23 cellular contexts compared by ENCODE assay signal in the genomic region with DNA sequence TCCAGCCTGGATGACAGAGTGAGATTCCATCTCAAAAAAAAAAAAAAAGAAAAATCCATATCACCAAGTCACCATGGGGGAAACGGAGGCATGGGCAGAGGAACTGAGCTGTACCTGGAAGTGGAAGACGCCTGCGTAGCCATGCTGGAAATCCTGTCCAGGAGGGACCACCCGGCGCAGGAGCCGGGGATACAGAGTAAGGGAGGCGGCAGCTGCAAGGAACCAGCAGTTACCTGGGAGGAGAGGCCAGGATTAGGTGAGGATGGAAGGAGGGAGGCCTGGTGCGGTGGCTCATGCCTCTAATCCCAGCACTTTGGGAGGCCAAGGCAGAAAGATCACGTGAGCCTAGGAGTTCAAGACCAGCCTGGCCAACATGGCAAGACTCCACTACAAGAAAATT. TPM values are rescaled to one million over a fixed set of nuclear protein-coding genes. Genes with fewer than 3 reads are reported as not detected.
DNase-seq lines count a peak whose midpoint lies in the region; ATAC-seq and TF ChIP-seq lines count a peak whose summit lies in the region.
"Had no signal": no experiment of that assay in that cellular context is flagged by ENCODE, and none has a peak within 500 bp of the region (broad histone marks: within the 10 kb centered on the region; RNA-seq: fewer than 3 reads in every experiment).

No MANE protein-coding gene starts in this region.

- no peak overlapping the region for H3K4me3 Mint-ChIP-seq in activated CD8-positive, alpha-beta memory T cell treated with anti-CD3 and anti-CD28 coated beads, Interleukin-2, amount 10 ng/mL, durations not matched to agents 7 days and 5 days
- no peak overlapping the region for H3K4me3 Mint-ChIP-seq in stimulated activated memory B cell treated with anti-CD40 and anti-IgM and Interleukin-4, amounts not matched to agents 10 μg/mL and 1 μg/mL and 100 μg/mL, for 72 hours
- H3K4me3 Mint-ChIP-seq: CD8-positive, alpha-beta T cell; HFFc6 had no signal

- no peaks in the 10 kb centered on the region for H3K9me3 Mint-ChIP-seq in activated CD8-positive, alpha-beta memory T cell treated with anti-CD3 and anti-CD28 coated beads, Interleukin-2, amount 10 ng/mL, durations not matched to agents 7 days and 5 days (ENCODE audit: low read depth)
- H3K9me3 Mint-ChIP-seq in stimulated activated memory B cell treated with anti-CD40 and anti-IgM and Interleukin-4, amounts not matched to agents 10 μg/mL and 1 μg/mL and 100 μg/mL, for 72 hours, result no peaks in the 10 kb centered on the region
- H3K9me3 Mint-ChIP-seq: CD8-positive, alpha-beta T cell had no signal

- H3K27ac ChIP-seq in HEK293 (ENCODE audit: extremely low read depth, low read depth, low read length) (no peak overlapping the region), lower lobe of right lung (no peak overlapping the region)
- H3K27ac ChIP-seq: Peyer's patch had no signal

- CTCF ChIA-PET in activated CD8-positive, alpha-beta memory T cell treated with anti-CD3 and anti-CD28 coated beads, Interleukin-2, amount 10 ng/mL, durations not matched to agents 7 days and 5 days (lab: Charles Lee), result interaction anchor here (1.0 kb wide), 1 partner anchor 146 kb away, joined by 3 read pairs; no protein-coding TSS in a partner anchor
- CTCF ChIA-PET in HEK293 (lab: Yijun Ruan, JAX), result interaction anchor here (0.6 to 0.8 kb wide), 4 partner anchors 12 to 499 kb away, joined by 3 to 5 read pairs (median 4); no protein-coding TSS in a partner anchor

- H3K27me3 Mint-ChIP-seq in activated CD8-positive, alpha-beta memory T cell treated with anti-CD3 and anti-CD28 coated beads, Interleukin-2, amount 10 ng/mL, durations not matched to agents 7 days and 5 days, result peaks cover 4% of the 10 kb centered on the region
- H3K27me3 Mint-ChIP-seq in stimulated activated memory B cell treated with anti-CD40 and anti-IgM and Interleukin-4, amounts not matched to agents 10 μg/mL and 1 μg/mL and 100 μg/mL, for 72 hours, result no peaks in the 10 kb centered on the region

- H3K36me3 Mint-ChIP-seq in activated CD8-positive, alpha-beta memory T cell treated with anti-CD3 and anti-CD28 coated beads, Interleukin-2, amount 10 ng/mL, durations not matched to agents 7 days and 5 days, result no peaks in the 10 kb centered on the region
- H3K36me3 Mint-ChIP-seq in stimulated activated memory B cell treated with anti-CD40 and anti-IgM and Interleukin-4, amounts not matched to agents 10 μg/mL and 1 μg/mL and 100 μg/mL, for 72 hours, result no peaks in the 10 kb centered on the region
- H3K36me3 Mint-ChIP-seq: CD8-positive, alpha-beta T cell had no signal

- TF ChIP-seq CTCF in HEK293 (tag by site-specific recombination; IDR thresholded peaks at IDR 0.05) (no peak), lower lobe of right lung (IDR thresholded peaks at IDR 0.05) (no peak)

- H3K9me3 ChIP-seq in HEK293 (ENCODE audit: control insufficient read depth, insufficient read depth, low read depth, low read length), result no peaks in the 10 kb centered on the region
- no peaks in the 10 kb centered on the region for H3K9me3 ChIP-seq in lower lobe of right lung
- H3K9me3 ChIP-seq: MG63, Peyer's patch had no signal

- H3K27me3 ChIP-seq in lower lobe of right lung (ENCODE audit: low read depth), result no peaks in the 10 kb centered on the region
- H3K27me3 ChIP-seq: MG63, Peyer's patch had no signal

- intact Hi-C loops in lower lobe of right lung (cut with DNase I), result no loop called here

- H3K27ac Mint-ChIP-seq in activated CD8-positive, alpha-beta memory T cell treated with anti-CD3 and anti-CD28 coated beads, Interleukin-2, amount 10 ng/mL, durations not matched to agents 7 days and 5 days, result peak overlapping the region; percentile 45
- H3K27ac Mint-ChIP-seq in stimulated activated memory B cell treated with anti-CD40 and anti-IgM and Interleukin-4, amounts not matched to agents 10 μg/mL and 1 μg/mL and 100 μg/mL, for 72 hours, result peak overlapping the region; percentile 31
- H3K27ac Mint-ChIP-seq: CD8-positive, alpha-beta T cell; HFFc6 had no signal

- H3K4me1 ChIP-seq in HEK293 (ENCODE audit: control insufficient read depth, insufficient read depth, low read length) (no peaks in the 10 kb centered on the region), lower lobe of right lung (peaks cover 1% of the 10 kb centered on the region)

- no peak for DNase-seq in activated CD8-positive, alpha-beta memory T cell treated with anti-CD3 and anti-CD28 coated beads, Interleukin-2, amount 10 ng/mL, durations not matched to agents 7 days and 5 days
- DNase-seq in activated CD8-positive, alpha-beta memory T cell treated with anti-CD3 and anti-CD28 coated beads, Interleukin-2, amount 50 U/mL, for 4 hours, result no peak
- DNase-seq in lower lobe of right lung (peak; percentile 39), OCI-M1 (lab: John Stamatoyannopoulos, UW) (no peak)
- DNase-seq: AML-193; C1 segment of cervical spinal cord; CD8-positive, alpha-beta T cell; DMS153; HFFc6; Kasumi-1; MG63; NCI-H1417; NCI-H1694 treated with DMSO at 0.1 percent for 48 hours; NCI-H2081 treated with DMSO at 0.1 percent for 48 hours; NCI-H2171 treated with DMSO at 0.1 percent for 48 hours; NCI-H524 treated with DMSO at 0.1 percent for 48 hours; NCI-H82; Peyer's patch had no signal

- no peak for ATAC-seq in activated CD8-positive, alpha-beta memory T cell treated with anti-CD3 and anti-CD28 coated beads, Interleukin-2, amount 10 ng/mL, durations not matched to agents 7 days and 5 days
- ATAC-seq in lower lobe of right lung, result no peak
- ATAC-seq in stimulated activated memory B cell treated with anti-CD40 and anti-IgM and Interleukin-4, amounts not matched to agents 10 μg/mL and 1 μg/mL and 100 μg/mL, for 72 hours, result no peak
- ATAC-seq in HG03378 (IDR thresholded peaks at IDR 0.05; ENCODE audit: unreplicated experiment), result no peak
- ATAC-seq in GM21423 (IDR thresholded peaks at IDR 0.05; ENCODE audit: unreplicated experiment), result no peak
- ATAC-seq: CD8-positive, alpha-beta T cell had no signal

- no peak overlapping the region for H3K4me3 ChIP-seq in HEK293 (ENCODE audit: low read depth, low read length)
- H3K4me3 ChIP-seq in lower lobe of right lung, result no peak overlapping the region
- H3K4me3 ChIP-seq: MG63, Peyer's patch had no signal

- H3K36me3 ChIP-seq in HEK293 (ENCODE audit: control insufficient read depth in 2 of 2, insufficient read depth in 1 of 2, low read length in 2 of 2), result no peaks in the 10 kb centered on the region; a peak in 1 of 3 replicates
- no peaks in the 10 kb centered on the region for H3K36me3 ChIP-seq in lower lobe of right lung
- H3K36me3 ChIP-seq: MG63, Peyer's patch had no signal

- POLR2A ChIA-PET in HEK293 (lab: Yijun Ruan, JAX), result interaction anchor here (0.6 to 1.2 kb wide), 5 partner anchors 10 to 107 kb away, joined by 3 to 6 read pairs (median 4); no protein-coding TSS in a partner anchor

- H3K4me1 Mint-ChIP-seq in activated CD8-positive, alpha-beta memory T cell treated with anti-CD3 and anti-CD28 coated beads, Interleukin-2, amount 10 ng/mL, durations not matched to agents 7 days and 5 days, result peaks cover 18% of the 10 kb centered on the region
- peaks cover 16% of the 10 kb centered on the region for H3K4me1 Mint-ChIP-seq in stimulated activated memory B cell treated with anti-CD40 and anti-IgM and Interleukin-4, amounts not matched to agents 10 μg/mL and 1 μg/mL and 100 μg/mL, for 72 hours

TF ChIP-seq in HEK293, 187 proteins besides CTCF, POLR2A, EP300 and RAD21 (continues in another document):
- peak; percentile 51 for TF ChIP-seq ZNF600 (tag by site-specific recombination; IDR thresholded peaks at IDR 0.05)
- TF ChIP-seq, protein P1, sequence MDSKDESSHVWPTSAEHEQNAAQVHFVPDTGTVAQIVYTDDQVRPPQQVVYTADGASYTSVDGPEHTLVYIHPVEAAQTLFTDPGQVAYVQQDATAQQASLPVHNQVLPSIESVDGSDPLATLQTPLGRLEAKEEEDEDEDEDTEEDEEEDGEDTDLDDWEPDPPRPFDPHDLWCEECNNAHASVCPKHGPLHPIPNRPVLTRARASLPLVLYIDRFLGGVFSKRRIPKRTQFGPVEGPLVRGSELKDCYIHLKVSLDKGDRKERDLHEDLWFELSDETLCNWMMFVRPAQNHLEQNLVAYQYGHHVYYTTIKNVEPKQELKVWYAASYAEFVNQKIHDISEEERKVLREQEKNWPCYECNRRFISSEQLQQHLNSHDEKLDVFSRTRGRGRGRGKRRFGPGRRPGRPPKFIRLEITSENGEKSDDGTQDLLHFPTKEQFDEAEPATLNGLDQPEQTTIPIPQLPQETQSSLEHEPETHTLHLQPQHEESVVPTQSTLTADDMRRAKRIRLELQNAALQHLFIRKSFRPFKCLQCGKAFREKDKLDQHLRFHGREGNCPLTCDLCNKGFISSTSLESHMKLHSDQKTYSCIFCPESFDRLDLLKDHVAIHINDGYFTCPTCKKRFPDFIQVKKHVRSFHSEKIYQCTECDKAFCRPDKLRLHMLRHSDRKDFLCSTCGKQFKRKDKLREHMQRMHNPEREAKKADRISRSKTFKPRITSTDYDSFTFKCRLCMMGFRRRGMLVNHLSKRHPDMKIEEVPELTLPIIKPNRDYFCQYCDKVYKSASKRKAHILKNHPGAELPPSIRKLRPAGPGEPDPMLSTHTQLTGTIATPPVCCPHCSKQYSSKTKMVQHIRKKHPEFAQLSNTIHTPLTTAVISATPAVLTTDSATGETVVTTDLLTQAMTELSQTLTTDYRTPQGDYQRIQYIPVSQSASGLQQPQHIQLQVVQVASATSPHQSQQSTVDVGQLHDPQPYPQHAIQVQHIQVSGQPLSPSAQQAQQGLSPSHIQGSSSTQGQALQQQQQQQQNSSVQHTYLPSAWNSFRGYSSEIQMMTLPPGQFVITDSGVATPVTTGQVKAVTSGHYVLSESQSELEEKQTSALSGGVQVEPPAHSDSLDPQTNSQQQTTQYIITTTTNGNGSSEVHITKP (tag by site-specific recombination; IDR thresholded peaks at IDR 0.05), result no peak
- no peak for TF ChIP-seq ZBTB1 (tag by site-specific recombination; IDR thresholded peaks at IDR 0.05)
- no peak for TF ChIP-seq ZFP69B (tag by site-specific recombination; IDR thresholded peaks at IDR 0.05)
- TF ChIP-seq ZNF747 (tag by site-specific recombination; IDR thresholded peaks at IDR 0.05), result no peak
- TF ChIP-seq SP3 (tag by site-specific recombination; IDR thresholded peaks at IDR 0.05), result no peak
- no peak for TF ChIP-seq ZBTB8A (tag by site-specific recombination; IDR thresholded peaks at IDR 0.05)

RNA-seq across cellular contexts. Expression of a gene that starts 2.0 kb away (rescaled TPM):
- 10 to 100 TPM in 1 of 2 experiments, 1 to 10 TPM in 1; 8.4 to 17.5 TPM for total RNA-seq in activated CD8-positive, alpha-beta memory T cell treated with anti-CD3 and anti-CD28 coated beads, Interleukin-2, amount 10 ng/mL, durations not matched to agents 7 days and 5 days
- 18.2 TPM for total RNA-seq in lower lobe of right lung
- total RNA-seq: A172 had no signal

RNA-seq across cellular contexts. Expression of a gene that starts 31.0 kb away (rescaled TPM):
- total RNA-seq in activated CD8-positive, alpha-beta memory T cell treated with anti-CD3 and anti-CD28 coated beads, Interleukin-2, amount 10 ng/mL, durations not matched to agents 7 days and 5 days, result not detected
- total RNA-seq in lower lobe of right lung, result not detected
- total RNA-seq: A172; CD8-positive, alpha-beta T cell; HFFc6; Peyer's patch had no signal

RNA-seq across cellular contexts. Expression of a gene that starts 46.7 kb away (rescaled TPM):
- not detected for total RNA-seq in activated CD8-positive, alpha-beta memory T cell treated with anti-CD3 and anti-CD28 coated beads, Interleukin-2, amount 10 ng/mL, durations not matched to agents 7 days and 5 days
- total RNA-seq in lower lobe of right lung, result not detected
- total RNA-seq: A172; CD8-positive, alpha-beta T cell; HFFc6; Peyer's patch had no signal
